In genomic region chr17:48915459-48916282, GRCh38 we compare ENCODE assay signal across 8 cellular contexts. TPM values are rescaled to one million over a fixed set of nuclear protein-coding genes. Genes with fewer than 3 reads are reported as not detected.
DNase-seq lines count a peak whose midpoint lies in the region; ATAC-seq and TF ChIP-seq lines count a peak whose summit lies in the region.

No MANE protein-coding gene starts in this region.

- no peaks in the 10 kb centered on the region for H3K9me3 Mint-ChIP-seq in brain
- no peaks in the 10 kb centered on the region for H3K9me3 Mint-ChIP-seq in naive thymus-derived CD8-positive, alpha-beta T cell
- no peaks in the 10 kb centered on the region for H3K9me3 Mint-ChIP-seq in GM23338

- peak; percentile 88 for DNase-seq in RWPE1 (ENCODE audit: low spot score)
- no peak for DNase-seq in naive thymus-derived CD8-positive, alpha-beta T cell
- no peak for DNase-seq in GM23338 (ENCODE audit: low spot score)
- DNase-seq in cerebellum (ENCODE audit: low spot score), result no peak
- no peak for DNase-seq in OCI-LY7 (ENCODE audit: low spot score)

- BruUV-seq in OCI-LY7 (replicated peaks; lab: Mats Ljungman, UMichigan), result no TSS peak

- H3K27me3 ChIP-seq in GM23338 (ENCODE audit: insufficient read depth), result no peaks in the 10 kb centered on the region

- H3K9me2 ChIP-seq in GM23338 (ENCODE audit: insufficient read depth), result no peaks in the 10 kb centered on the region
- no peaks in the 10 kb centered on the region for H3K9me2 ChIP-seq in OCI-LY7 (ENCODE audit: insufficient read depth, low read length)

- H3K4me3 ChIP-seq in GM23338 (no peak overlapping the region), OCI-LY7 (ENCODE audit: low read depth, low read length, poor library complexity, severe bottlenecking) (no peak overlapping the region)

- H3K27ac Mint-ChIP-seq in brain (peak overlapping the region in 3 of 5 experiments; percentile 6 to 42 (median 19)), GM23338 (no peak overlapping the region)
- peak overlapping the region; percentile 0 to 87 (median 62) for H3K27ac Mint-ChIP-seq in naive thymus-derived CD8-positive, alpha-beta T cell

- peaks cover 4% of the 10 kb centered on the region for H3K4me1 ChIP-seq in GM23338 (ENCODE audit: insufficient read depth)
- peaks cover 13% of the 10 kb centered on the region for H3K4me1 ChIP-seq in OCI-LY7 (ENCODE audit: insufficient read depth, low read length, poor library complexity, severe bottlenecking)

- no peak overlapping the region for H2AFZ ChIP-seq in GM23338
- no peak overlapping the region for H2AFZ ChIP-seq in OCI-LY7 (ENCODE audit: low read length)

- no peaks in the 10 kb centered on the region for H3K9me3 ChIP-seq in OCI-LY7 (ENCODE audit: low read length)

- no peak for TF ChIP-seq CTCF in RWPE1 (conservative IDR thresholded peaks at IDR 0.05; ENCODE audit: low read depth)
- TF ChIP-seq CTCF in brain (conservative IDR thresholded peaks at IDR 0.05), result no peak
- no peak for TF ChIP-seq CTCF in GM23338 (conservative IDR thresholded peaks at IDR 0.05; ENCODE audit: low read depth in 2 of 2)
- no peak for TF ChIP-seq CTCF in OCI-LY7 (conservative IDR thresholded peaks at IDR 0.05; ENCODE audit: low read length)

- CTCF ChIA-PET in RWPE1 (lab: Yijun Ruan, JAX) (interaction anchor here (0.6 to 0.9 kb wide), 2 partner anchors 117 to 124 kb away, joined by 5 read pairs; no protein-coding TSS in a partner anchor), OCI-LY7 (lab: Charles Lee; ENCODE audit: unreplicated experiment) (interaction anchor here (0.6 kb wide), 1 partner anchor 26 kb away, joined by 3 read pairs; no protein-coding TSS in a partner anchor)

- H3K27ac ChIP-seq in RWPE1, result peak overlapping the region; percentile 74
- H3K27ac ChIP-seq in GM23338 (ENCODE audit: low read depth), result no peak overlapping the region
- no peak overlapping the region for H3K27ac ChIP-seq in OCI-LY7 (ENCODE audit: low read depth, low read length, poor library complexity, severe bottlenecking)

- intact Hi-C loops in OCI-LY7 (cut with micrococcal nuclease; ENCODE audit: unreplicated experiment), result no loop called here

- ATAC-seq in GM18498 (IDR thresholded peaks at IDR 0.05; ENCODE audit: unreplicated experiment) (peak; percentile 79), HG02642 (IDR thresholded peaks at IDR 0.05; ENCODE audit: poor library complexity, unreplicated experiment) (peak; percentile 74), GM23338 (no peak)
- ATAC-seq in naive thymus-derived CD8-positive, alpha-beta T cell, result peak in 1 of 2 donors; percentile 47

- POLR2A ChIA-PET in RWPE1 (lab: Yijun Ruan, JAX; ENCODE audit: low non-redundant PET) (no interaction called here), OCI-LY7 (lab: Charles Lee) (interaction anchor here (0.6 to 1.0 kb wide), 2 partner anchors 29 to 83 kb away, joined by 4 read pairs; partner anchors contain the start of gene SNF8)
- POLR2A ChIA-PET in naive thymus-derived CD8-positive, alpha-beta T cell (lab: Charles Lee), result interaction anchor here (0.7 kb wide), 2 partner anchors 29 to 103 kb away, joined by 3 to 4 read pairs; partner anchors contain the start of gene SNF8

- H3K27me3 Mint-ChIP-seq in brain (no peaks in the 10 kb centered on the region), GM23338 (ENCODE audit: insufficient read depth, low read depth, poor library complexity) (no peaks in the 10 kb centered on the region)
- no peaks in the 10 kb centered on the region for H3K27me3 Mint-ChIP-seq in naive thymus-derived CD8-positive, alpha-beta T cell

- no peak overlapping the region for H3K4me2 ChIP-seq in GM23338
- no peak overlapping the region for H3K4me2 ChIP-seq in OCI-LY7 (ENCODE audit: low read length)

- H3K36me3 Mint-ChIP-seq in brain (peaks cover 84% of the 10 kb centered on the region), GM23338 (ENCODE audit: low read depth) (peaks cover 94% of the 10 kb centered on the region)
- peaks cover 0 to 92% (median 5%) of the 10 kb centered on the region in 3 donors for H3K36me3 Mint-ChIP-seq in naive thymus-derived CD8-positive, alpha-beta T cell

- peaks cover 13% of the 10 kb centered on the region for H3F3A ChIP-seq in GM23338 (replicated peaks; ENCODE audit: low read depth)

- H4K20me1 ChIP-seq in GM23338 (replicated peaks; ENCODE audit: insufficient read depth) (peaks cover 50% of the 10 kb centered on the region), OCI-LY7 (ENCODE audit: insufficient read depth, low read length) (peaks cover 18% of the 10 kb centered on the region)

- H3K4me1 Mint-ChIP-seq in brain (peaks cover 42% of the 10 kb centered on the region), GM23338 (peaks cover 10% of the 10 kb centered on the region; the same call in 2 of the 3 replicates)
- H3K4me1 Mint-ChIP-seq in naive thymus-derived CD8-positive, alpha-beta T cell, result peaks cover 16 to 49% (median 46%) of the 10 kb centered on the region in 4 donors

- no peak overlapping the region for H3K4me3 Mint-ChIP-seq in brain
- H3K4me3 Mint-ChIP-seq in naive thymus-derived CD8-positive, alpha-beta T cell, result peak overlapping the region in 3 of 10 donors; percentile 0 to 52 (median 36)
- no peak overlapping the region for H3K4me3 Mint-ChIP-seq in GM23338

- H3K79me2 ChIP-seq in GM23338 (replicated peaks; ENCODE audit: insufficient read depth) (peaks cover 58% of the 10 kb centered on the region), OCI-LY7 (ENCODE audit: insufficient read depth, low read depth, low read length) (peaks cover 52% of the 10 kb centered on the region)

- H3K36me3 ChIP-seq in GM23338 (ENCODE audit: insufficient read depth) (peaks cover 74% of the 10 kb centered on the region), OCI-LY7 (ENCODE audit: insufficient read depth, low read length) (peaks cover 99% of the 10 kb centered on the region)

TF ChIP-seq in GM23338, 12 proteins besides CTCF, POLR2A, EP300 and RAD21:
- TF ChIP-seq ZNF331 (CRISPR knock-in tag; IDR thresholded peaks at IDR 0.05; ENCODE audit: low read depth) (no peak), CREB1 (CRISPR knock-in tag; IDR thresholded peaks at IDR 0.05; ENCODE audit: low read depth) (no peak), REST (IDR thresholded peaks at IDR 0.05; ENCODE audit: unreplicated experiment) (no peak), POLR2AphosphoS5 (IDR thresholded peaks at IDR 0.05; ENCODE audit: low read depth) (no peak)

RNA-seq across cellular contexts. Expression of gene UBE2Z, which starts 7.5 kb away (rescaled TPM):
- polyA plus RNA-seq in brain (ENCODE audit: insufficient read depth, low read depth, low replicate concordance) (73.5 TPM), GM23338 (2016; fragmentation: Nextera tagmentation; extraction: Ambion mirVana) (30.1 and 34.1 TPM in 2 replicates)
- total RNA-seq in naive thymus-derived CD8-positive, alpha-beta T cell, result 100 to 1,000 TPM; 100 to 109 TPM
- 10 to 100 TPM; 58.4 to 76.0 (median 65.2) TPM for polyA plus RNA-seq in naive thymus-derived CD8-positive, alpha-beta T cell
- total RNA-seq in GM23338 (2014; rRNA removed; shearing (Covaris generic)), result 74.1 and 78.5 TPM in 2 replicates
- total RNA-seq in cerebellum (45.6 TPM), OCI-LY7 (2022) (81.1 and 81.2 TPM in 2 replicates)
- total RNA-seq in OCI-LY7 (2014; rRNA removed; shearing (Covaris generic)), result 44.7 and 52.3 TPM in 2 replicates

RNA-seq across cellular contexts. Expression of gene ATP5MC1, which starts 23.1 kb away (rescaled TPM):
- polyA plus RNA-seq in brain (ENCODE audit: insufficient read depth, low read depth, low replicate concordance) (329 TPM), GM23338 (2016; fragmentation: Nextera tagmentation; extraction: Ambion mirVana) (450 and 456 TPM in 2 replicates)
- 10 to 100 TPM; 36.8 to 43.1 TPM for total RNA-seq in naive thymus-derived CD8-positive, alpha-beta T cell
- 100 to 1,000 TPM; 162 to 215 (median 192) TPM for polyA plus RNA-seq in naive thymus-derived CD8-positive, alpha-beta T cell
- 123 and 157 TPM in 2 replicates for total RNA-seq in GM23338 (2014; rRNA removed; shearing (Covaris generic))
- total RNA-seq in cerebellum (32.7 TPM), OCI-LY7 (2022) (96.4 and 135 TPM in 2 replicates)
- 97.4 and 120 TPM in 2 replicates for total RNA-seq in OCI-LY7 (2014; rRNA removed; shearing (Covaris generic))

RNA-seq across cellular contexts. Expression of gene SNF8, which starts 29.0 kb away (rescaled TPM):
- polyA plus RNA-seq in brain (ENCODE audit: insufficient read depth, low read depth, low replicate concordance), result 140 TPM
- 10 to 100 TPM; 57.1 to 63.7 TPM for total RNA-seq in naive thymus-derived CD8-positive, alpha-beta T cell
- polyA plus RNA-seq in naive thymus-derived CD8-positive, alpha-beta T cell, result 100 to 1,000 TPM; 104 to 110 (median 105) TPM
- total RNA-seq in GM23338 (2014; rRNA removed; shearing (Covaris generic)), result 88.5 and 114 TPM in 2 replicates
- 103 and 113 TPM in 2 replicates for polyA plus RNA-seq in GM23338 (2016; fragmentation: Nextera tagmentation; extraction: Ambion mirVana)
- 28.9 TPM for total RNA-seq in cerebellum
- 45.8 and 57.2 TPM in 2 replicates for total RNA-seq in OCI-LY7 (2014; rRNA removed; shearing (Covaris generic))
- 73.3 and 92.2 TPM in 2 replicates for total RNA-seq in OCI-LY7 (2022)

RNA-seq across cellular contexts. Expression of gene GIP, which starts 52.7 kb away (rescaled TPM):
- not detected for polyA plus RNA-seq in brain (ENCODE audit: insufficient read depth, low read depth, low replicate concordance)
- not detected for total RNA-seq in naive thymus-derived CD8-positive, alpha-beta T cell
- not detected for polyA plus RNA-seq in naive thymus-derived CD8-positive, alpha-beta T cell
- total RNA-seq in GM23338 (2014; rRNA removed; shearing (Covaris generic)), result not detected in 2 replicates
- polyA plus RNA-seq in GM23338 (2016; fragmentation: Nextera tagmentation; extraction: Ambion mirVana), result 0.43 and 1.3 TPM in 2 replicates
- total RNA-seq in cerebellum, result not detected
- total RNA-seq in OCI-LY7 (2014; rRNA removed; shearing (Covaris generic)), result not detected in 2 replicates
- total RNA-seq in OCI-LY7 (2022), result not detected in 2 replicates
